ENCODE assay signal across 8 cellular contexts in genomic region chr21:7925918-7926582, GRCh38.
A peak's percentile ranks its signal among the peaks of the same experiment; 100 is the strongest.
DNase-seq lines count a peak whose midpoint lies in the region; ATAC-seq, FAIRE-seq and TF ChIP-seq lines count a peak whose summit lies in the region.
"Not testable (repeated sequence)": the region's sequence is repeated elsewhere in the genome, so short reads cannot be mapped to it uniquely, and the experiment has no call there.

No MANE protein-coding gene starts in this region.

- TF ChIP-seq CTCF in endothelial cell of umbilical vein (IDR thresholded peaks at IDR 0.05; ENCODE audit: extremely low read depth in 1 of 2, insufficient read depth in 1 of 2, low read depth in 1 of 2, low read length in 2 of 2); upper lobe of right lung (IDR thresholded peaks at IDR 0.05): not testable (repeated sequence)

- not testable (repeated sequence) for H4K20me1 ChIP-seq in endothelial cell of umbilical vein (replicated peaks; ENCODE audit: control insufficient read depth, extremely low read depth, insufficient read depth, low read length)

- POLR2A ChIA-PET in endothelial cell of umbilical vein (lab: Charles Lee) = not testable (repeated sequence)

- FAIRE-seq in endothelial cell of umbilical vein (lab: Jason Lieb, UNC) = not testable (repeated sequence)

- H3K27ac Mint-ChIP-seq in IgD-negative memory B cell = peak overlapping the region in 2 of 3 donors; percentile 11 to 24
- not testable (repeated sequence) for H3K27ac Mint-ChIP-seq in natural killer cell treated with Interleukin-12 subunit alpha and Interleukin-12 subunit beta and Interleukin-15 and Interleukin-18, amount 100 ng/mL, for 72 hours

- H3K9me3 Mint-ChIP-seq in IgD-negative memory B cell = peaks cover 9 to 88% (median 82%) of the 10 kb centered on the region in 3 donors
- H3K9me3 Mint-ChIP-seq in natural killer cell treated with Interleukin-12 subunit alpha and Interleukin-12 subunit beta and Interleukin-15 and Interleukin-18, amount 100 ng/mL, for 72 hours = not testable (repeated sequence)

- CTCF ChIA-PET in endothelial cell of umbilical vein (lab: Charles Lee) = not testable (repeated sequence)

- not testable (repeated sequence) for H3K4me3 Mint-ChIP-seq in IgD-negative memory B cell; natural killer cell treated with Interleukin-12 subunit alpha and Interleukin-12 subunit beta and Interleukin-15 and Interleukin-18, amount 100 ng/mL, for 72 hours

- H2AFZ ChIP-seq in endothelial cell of umbilical vein (ENCODE audit: low read depth, low read length) = not testable (repeated sequence)

- H3K9me3 ChIP-seq in endothelial cell of umbilical vein (replicated peaks; ENCODE audit: control insufficient read depth, insufficient read depth, low read length) = peaks cover 81% of the 10 kb centered on the region
- H3K9me3 ChIP-seq in iPS-18c (ENCODE audit: control insufficient read depth, insufficient read depth, low read length) = peaks cover 48% of the 10 kb centered on the region
- peaks cover 37% of the 10 kb centered on the region for H3K9me3 ChIP-seq in upper lobe of right lung

- dilution Hi-C loops in endothelial cell of umbilical vein (cut with MboI; ENCODE audit: extremely low pct_ligation_motif_present, low sequenced_read_pairs) = not testable (repeated sequence)

- intact Hi-C loops in endothelial cell of umbilical vein (cut with micrococcal nuclease); upper lobe of right lung (cut with DNase I): not testable (repeated sequence)

- not testable (repeated sequence) for H3K36me3 ChIP-seq in endothelial cell of umbilical vein (ENCODE audit: control insufficient read depth in 2 of 2, extremely low read depth in 1 of 2, insufficient read depth in 2 of 2, low read length in 2 of 2); upper lobe of right lung

- H3K27me3 Mint-ChIP-seq in IgD-negative memory B cell; natural killer cell treated with Interleukin-12 subunit alpha and Interleukin-12 subunit beta and Interleukin-15 and Interleukin-18, amount 100 ng/mL, for 72 hours: not testable (repeated sequence)

- H3K4me3 ChIP-seq in endothelial cell of umbilical vein (replicated peaks in 1 of 3; ENCODE audit: insufficient read depth in 1 of 3, low read depth in 1 of 3, low read length in 3 of 3); upper lobe of right lung: not testable (repeated sequence)
- peak overlapping the region; percentile 0; the same call in 1 of the 2 replicates for H3K4me3 ChIP-seq in iPS-18c (ENCODE audit: insufficient read depth, low read depth, low read length)

- not testable (repeated sequence) for H3K9me1 ChIP-seq in endothelial cell of umbilical vein (replicated peaks; ENCODE audit: control insufficient read depth, extremely low read depth, insufficient read depth, low read length)

- not testable (repeated sequence) for H3K36me3 Mint-ChIP-seq in IgD-negative memory B cell; natural killer cell treated with Interleukin-12 subunit alpha and Interleukin-12 subunit beta and Interleukin-15 and Interleukin-18, amount 100 ng/mL, for 72 hours

- peak; percentile 56 for DNase-seq in endothelial cell of umbilical vein (ENCODE audit: low read depth, low spot score)
- DNase-seq in natural killer cell treated with Interleukin-12 subunit alpha and Interleukin-12 subunit beta and Interleukin-15 and Interleukin-18, amount 100 ng/mL, for 72 hours (ENCODE audit: low spot score); upper lobe of right lung: not testable (repeated sequence)

- peak; percentile 61 for ATAC-seq in GM19035 (IDR thresholded peaks at IDR 0.05; ENCODE audit: unreplicated experiment)
- peak; percentile 54 for ATAC-seq in HG02623 (IDR thresholded peaks at IDR 0.05; ENCODE audit: unreplicated experiment)
- ATAC-seq in HG03342 (IDR thresholded peaks at IDR 0.05; ENCODE audit: unreplicated experiment) = peak; percentile 57
- peak; percentile 80 to 86 for ATAC-seq in natural killer cell treated with Interleukin-12 subunit alpha and Interleukin-12 subunit beta and Interleukin-15 and Interleukin-18, amount 100 ng/mL, for 72 hours
- ATAC-seq in upper lobe of right lung = peak; percentile 81

- H3K4me2 ChIP-seq in endothelial cell of umbilical vein (ENCODE audit: insufficient read depth, low read length) = not testable (repeated sequence)

- H3K4me1 Mint-ChIP-seq in IgD-negative memory B cell; natural killer cell treated with Interleukin-12 subunit alpha and Interleukin-12 subunit beta and Interleukin-15 and Interleukin-18, amount 100 ng/mL, for 72 hours (ENCODE audit: low read depth in 2 of 2): not testable (repeated sequence)

- H3K79me2 ChIP-seq in endothelial cell of umbilical vein (ENCODE audit: control insufficient read depth, insufficient read depth, low read length) = not testable (repeated sequence)

- H3K4me1 ChIP-seq in endothelial cell of umbilical vein (ENCODE audit: control insufficient read depth, extremely low read depth, insufficient read depth, low read length); upper lobe of right lung: not testable (repeated sequence)

- H3K27me3 ChIP-seq in endothelial cell of umbilical vein (ENCODE audit: control insufficient read depth in 2 of 2, insufficient read depth in 2 of 2, low read length in 2 of 2); upper lobe of right lung: not testable (repeated sequence)

- TF ChIP-seq POLR2A in endothelial cell of umbilical vein (IDR thresholded peaks at IDR 0.05; ENCODE audit: low read depth, low read length) = not testable (repeated sequence)

- H3K9ac ChIP-seq in endothelial cell of umbilical vein (replicated peaks; ENCODE audit: extremely low read depth, insufficient read depth, low read length) = not testable (repeated sequence)

- H3K27ac ChIP-seq in endothelial cell of umbilical vein (ENCODE audit: insufficient read depth, low read depth, low read length); upper lobe of right lung: not testable (repeated sequence)

- not testable (repeated sequence) for BruUV-seq in endothelial cell of umbilical vein (replicated peaks; lab: Mats Ljungman, UMichigan)
